Comparison of ENCODE assay signal across 28 cellular contexts in genomic region chr13:53631511-53631910, GRCh38.
"Had no signal": no experiment of that assay in that cellular context is flagged by ENCODE, and none has a peak within 500 bp of the region (broad histone marks: within the 10 kb centered on the region; RNA-seq: fewer than 3 reads in every experiment).

No MANE protein-coding gene starts in this region.

- H3K27ac ChIP-seq: body of pancreas, cardiac muscle cell, coronary artery, dorsolateral prefrontal cortex, gastroesophageal sphincter, hepatocyte, suprapubic skin, tibial artery, upper lobe of right lung had no signal

- H3K27ac Mint-ChIP-seq: activated CD8-positive, alpha-beta memory T cell treated with anti-CD3 and anti-CD28 coated beads, Interleukin-2, amount 10 ng/mL, durations not matched to agents 7 days and 5 days; activated CD8-positive, alpha-beta T cell treated with anti-CD3 and anti-CD28 coated beads, Interleukin-2, amount 10 ng/mL, durations not matched to agents 7 days and 5 days; activated naive CD8-positive, alpha-beta T cell; activated T-cell treated with anti-CD3 and anti-CD28 coated beads, Interleukin-2, amount 50 U/mL, for 72 hours; naive thymus-derived CD4-positive, alpha-beta T cell; T-helper 1 cell treated with Interleukin-12 subunit alpha and Interleukin-12 subunit beta and Interleukin-4 antibody, amounts not matched to agents 30 μg/mL and 1 μg/mL, for 36 hours had no signal

- H3K4me1 Mint-ChIP-seq: activated CD8-positive, alpha-beta memory T cell treated with anti-CD3 and anti-CD28 coated beads, Interleukin-2, amount 10 ng/mL, durations not matched to agents 7 days and 5 days; naive thymus-derived CD4-positive, alpha-beta T cell had no signal

- DNase-seq: activated CD4-positive, alpha-beta T cell treated with anti-CD3 and anti-CD28 coated beads for 1 hour; activated CD4-positive, alpha-beta T cell treated with anti-CD3 and anti-CD28 coated beads, Interleukin-2, amount 50 U/mL, for 1 hour; activated CD8-positive, alpha-beta memory T cell treated with anti-CD3 and anti-CD28 coated beads, Interleukin-2, amount 10 ng/mL, durations not matched to agents 7 days and 5 days; activated CD8-positive, alpha-beta T cell treated with anti-CD3 and anti-CD28 coated beads, Interleukin-2, amount 10 ng/mL, durations not matched to agents 7 days and 5 days; activated naive CD4-positive, alpha-beta T cell; activated T-cell treated with anti-CD3 and anti-CD28 coated beads, Interleukin-2, amount 50 U/mL, for 72 hours; aorta; body of pancreas; dorsolateral prefrontal cortex; effector memory CD4-positive, alpha-beta T cell; left cardiac atrium; midbrain; naive thymus-derived CD4-positive, alpha-beta T cell; posterior cingulate gyrus; right cardiac atrium; stimulated activated CD4-positive, alpha-beta T cell treated with anti-CD3 and anti-CD28 coated beads, Interleukin-15, amount 100 ng/mL, for 24 hours; stimulated activated CD4-positive, alpha-beta T cell treated with anti-CD3 and anti-CD28 coated beads, Interleukin-2, amount 100 ng/mL, for 24 hours; stimulated activated naive CD4-positive, alpha-beta T cell; T-helper 9 cell; tibial artery; upper lobe of right lung had no signal

- H3K27me3 ChIP-seq: body of pancreas, cardiac muscle cell, dorsolateral prefrontal cortex, gastroesophageal sphincter, hepatocyte, suprapubic skin, tibial artery, upper lobe of right lung had no signal

- H3K36me3 Mint-ChIP-seq: activated CD8-positive, alpha-beta memory T cell treated with anti-CD3 and anti-CD28 coated beads, Interleukin-2, amount 10 ng/mL, durations not matched to agents 7 days and 5 days; activated naive CD8-positive, alpha-beta T cell; naive thymus-derived CD4-positive, alpha-beta T cell had no signal

- H3K4me2 ChIP-seq: hepatocyte had no signal

- H3K9me3 ChIP-seq: body of pancreas, gastroesophageal sphincter, suprapubic skin, tibial artery, upper lobe of right lung had no signal

- H3K79me2 ChIP-seq: hepatocyte had no signal

- H3K4me3 ChIP-seq: body of pancreas, cardiac muscle cell, coronary artery, dorsolateral prefrontal cortex, gastroesophageal sphincter, hepatocyte, suprapubic skin, tibial artery, upper lobe of right lung had no signal

- H3K4me1 ChIP-seq: body of pancreas, gastroesophageal sphincter, suprapubic skin, tibial artery, upper lobe of right lung had no signal

- H2AFZ ChIP-seq: hepatocyte had no signal

- ATAC-seq: activated CD8-positive, alpha-beta memory T cell treated with anti-CD3 and anti-CD28 coated beads, Interleukin-2, amount 10 ng/mL, durations not matched to agents 7 days and 5 days; activated CD8-positive, alpha-beta T cell treated with anti-CD3 and anti-CD28 coated beads, Interleukin-2, amount 10 ng/mL, durations not matched to agents 7 days and 5 days; activated T-cell treated with anti-CD3 and anti-CD28 coated beads, Interleukin-2, amount 50 U/mL, for 72 hours; body of pancreas; gastroesophageal sphincter; left cardiac atrium; naive thymus-derived CD4-positive, alpha-beta T cell; right cardiac atrium; upper lobe of right lung had no signal

- H3K27me3 Mint-ChIP-seq: activated CD8-positive, alpha-beta memory T cell treated with anti-CD3 and anti-CD28 coated beads, Interleukin-2, amount 10 ng/mL, durations not matched to agents 7 days and 5 days; activated naive CD8-positive, alpha-beta T cell; naive thymus-derived CD4-positive, alpha-beta T cell had no signal

- H3K36me3 ChIP-seq: cardiac muscle cell, gastroesophageal sphincter, suprapubic skin, tibial artery, upper lobe of right lung had no signal

- H3K4me3 Mint-ChIP-seq: activated CD8-positive, alpha-beta memory T cell treated with anti-CD3 and anti-CD28 coated beads, Interleukin-2, amount 10 ng/mL, durations not matched to agents 7 days and 5 days; activated CD8-positive, alpha-beta T cell treated with anti-CD3 and anti-CD28 coated beads, Interleukin-2, amount 10 ng/mL, durations not matched to agents 7 days and 5 days; activated naive CD8-positive, alpha-beta T cell; activated T-cell treated with anti-CD3 and anti-CD28 coated beads, Interleukin-2, amount 50 U/mL, for 72 hours; naive thymus-derived CD4-positive, alpha-beta T cell; T-helper 1 cell treated with Interleukin-12 subunit alpha and Interleukin-12 subunit beta and Interleukin-4 antibody, amounts not matched to agents 30 μg/mL and 1 μg/mL, for 36 hours had no signal
